ENCODE assay signal across 8 cellular contexts in the genomic region with DNA sequence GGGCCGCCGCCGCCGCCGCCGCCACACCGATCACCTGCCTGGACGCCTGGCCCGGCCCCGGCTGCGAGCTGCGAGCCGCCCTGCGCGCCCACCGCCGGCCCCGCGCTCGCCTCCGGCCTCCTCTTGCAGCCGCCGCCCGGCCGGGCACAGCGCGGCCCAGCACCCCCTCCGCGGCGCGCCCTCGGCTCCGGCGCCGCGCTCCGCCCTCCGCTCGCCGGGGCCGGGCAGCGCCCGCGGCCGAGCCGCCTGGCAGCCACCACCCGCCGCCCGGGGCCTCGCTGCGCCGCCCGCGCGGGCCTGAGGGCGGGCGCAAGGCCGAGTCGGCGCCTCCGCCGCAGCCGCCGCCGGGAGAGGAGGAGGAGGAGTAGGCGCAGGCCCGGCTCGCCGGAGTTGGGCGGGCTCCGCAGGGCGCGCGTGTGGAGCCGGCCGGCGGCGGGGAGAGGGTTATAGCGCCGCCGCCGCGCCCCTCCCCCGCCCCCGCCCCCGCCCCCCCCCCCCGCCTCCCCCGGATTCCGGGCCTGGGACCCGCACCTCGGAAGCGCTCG. TPM values are rescaled to one million over a fixed set of nuclear protein-coding genes. Genes with fewer than 3 reads are reported as not detected.
DNase-seq lines count a peak whose midpoint lies in the region; ATAC-seq and TF ChIP-seq lines count a peak whose summit lies in the region.

Gene PDGFA, minus strand, starts transcription at position 418 of the 545 bp plus-strand sequence. CDS start 845 bp downstream, outside the sequence.

- H3K27ac Mint-ChIP-seq in progenitor cell of endocrine pancreas, result peak within 1 kb of the TSS; percentile 73

- H3K9me3 Mint-ChIP-seq in progenitor cell of endocrine pancreas (ENCODE audit: low read depth), result no peaks in the 10 kb centered on the region

- 0 to 1% methylated on average over 28 to 85 of the region's 93 CpGs for WGBS in heart right ventricle, 2 donors

- peaks cover 28 to 73% (median 57%) of the 10 kb centered on the region in 9 donors for H3K4me1 ChIP-seq in heart right ventricle

- intact Hi-C loops in heart right ventricle (cut with DNase I), result loop anchor here in 9 of 10 donors (2.0 to 10.0 kb wide), 10 partner anchors 135 to 228 kb away; partner anchors contain the start of genes DNAAF5 (in 2 of the 9) and PRKAR1B (in 2 of the 9)

- peak within 1 kb of the TSS; percentile 92 for H3K4me3 Mint-ChIP-seq in progenitor cell of endocrine pancreas (ENCODE audit: low read depth)

- H3K4me3 ChIP-seq in NB4 (ENCODE audit: low read depth, low read length) (no peak within 1 kb of the TSS), heart right ventricle (peak within 1 kb of the TSS; percentile 56 to 95 (median 75))

- H3K36me3 Mint-ChIP-seq in progenitor cell of endocrine pancreas (ENCODE audit: insufficient read depth), result peaks cover 3% of the 10 kb centered on the region

- H3K27ac ChIP-seq in heart right ventricle, result peak within 1 kb of the TSS; percentile 83 to 95 (median 90)

- ATAC-seq in heart right ventricle (peak in 3 of 8 donors; percentile 0 to 6 (median 0)), GM19351 (IDR thresholded peaks at IDR 0.05; ENCODE audit: unreplicated experiment) (no peak), GM21515 (IDR thresholded peaks at IDR 0.05; ENCODE audit: unreplicated experiment) (no peak)

- peaks cover 22% of the 10 kb centered on the region for H3K4me1 Mint-ChIP-seq in progenitor cell of endocrine pancreas (ENCODE audit: low read depth)

- no peak for TF ChIP-seq POLR2A in NB4 (IDR thresholded peaks at IDR 0.05; ENCODE audit: extremely low read depth, insufficient read length)

- H3K27me3 Mint-ChIP-seq in progenitor cell of endocrine pancreas, result peaks cover 7% of the 10 kb centered on the region

- DNase-seq in NCI-H146 (lab: John Stamatoyannopoulos, UW), result peak; percentile 69
- DNase-seq in NCI-H146 treated with DMSO at 0.1 percent for 48 hours (lab: John Stamatoyannopoulos, UW; ENCODE audit: unreplicated experiment), result no peak
- DNase-seq in NB4 (ENCODE audit: low read depth), result peak; percentile 64
- peak in 32 of 56 donors; percentile 18 to 85 (median 64) for DNase-seq in amygdala (lab: John Stamatoyannopoulos, UW)
- peak in 1 of 2 donors; percentile 66 for DNase-seq in heart right ventricle
- peak; percentile 28 for DNase-seq in progenitor cell of endocrine pancreas (ENCODE audit: low spot score, unreplicated experiment)

- TF ChIP-seq CTCF in NB4 (IDR thresholded peaks at IDR 0.05; ENCODE audit: low read depth, low read length) (no peak), heart right ventricle (IDR thresholded peaks at IDR 0.05) (no peak), progenitor cell of endocrine pancreas (IDR thresholded peaks at IDR 0.05; ENCODE audit: unreplicated experiment) (no peak)

- no peaks in the 10 kb centered on the region for H3K9me3 ChIP-seq in heart right ventricle

- no peaks in the 10 kb centered on the region for H3K36me3 ChIP-seq in heart right ventricle

- peaks cover 0 to 83% (median 26%) of the 10 kb centered on the region in 7 donors for H3K27me3 ChIP-seq in heart right ventricle

RNA-seq across cellular contexts. Expression of gene PDGFA, which starts in this region (rescaled TPM):
- total RNA-seq in heart right ventricle, result 10 to 100 TPM; 16.7 to 38.5 (median 27.9) TPM
- 10 to 100 TPM; 14.3 to 18.3 TPM for polyA plus RNA-seq in heart right ventricle
- total RNA-seq in progenitor cell of endocrine pancreas, result 81.2 and 86.2 TPM in 2 replicates
